ENCODE assay signal across 10 cellular contexts in genomic region chr11:120186799-120187591, GRCh38. TPM values are rescaled to one million over a fixed set of nuclear protein-coding genes. Genes with fewer than 3 reads are reported as not detected.
DNase-seq lines count a peak whose midpoint lies in the region; ATAC-seq, FAIRE-seq and TF ChIP-seq lines count a peak whose summit lies in the region.
"Had no signal": no experiment of that assay in that cellular context is flagged by ENCODE, and none has a peak within 500 bp of the region (broad histone marks: within the 10 kb centered on the region; RNA-seq: fewer than 3 reads in every experiment).

No MANE protein-coding gene starts in this region.

- H3K4me3 ChIP-seq in kidney (ENCODE audit: low read length in 2 of 2): no peak overlapping the region
- no peak overlapping the region for H3K4me3 ChIP-seq in suprapubic skin

- H3K27ac ChIP-seq in kidney (ENCODE audit: low read depth in 2 of 2, low read length in 2 of 2) (peak overlapping the region; percentile 84 to 93), suprapubic skin (peak overlapping the region; percentile 83)

- no peak overlapping the region for H3K4me3 Mint-ChIP-seq in activated T-cell treated with anti-CD3 and anti-CD28 coated beads, Interleukin-2, amount 50 U/mL, for 24 hours
- H3K4me3 Mint-ChIP-seq: CD4-positive, alpha-beta T cell; IgD-negative memory B cell had no signal

- no peak for TF ChIP-seq POLR2A in suprapubic skin (IDR thresholded peaks at IDR 0.05)

- no peaks in the 10 kb centered on the region for H3K27me3 ChIP-seq in suprapubic skin

- H3K9me3 ChIP-seq in kidney (ENCODE audit: control insufficient read depth in 1 of 2, low read length in 2 of 2): no peaks in the 10 kb centered on the region
- no peaks in the 10 kb centered on the region for H3K9me3 ChIP-seq in suprapubic skin

- TF ChIP-seq CTCF in kidney (IDR thresholded peaks at IDR 0.05; ENCODE audit: borderline replicate concordance, extremely low read depth, insufficient read depth): no peak
- TF ChIP-seq CTCF in suprapubic skin (IDR thresholded peaks at IDR 0.05): no peak

- WGBS in suprapubic skin: 53% methylated on average over 17 of the region's 17 CpGs

- H3K4me1 ChIP-seq in kidney (ENCODE audit: control insufficient read depth in 1 of 2, insufficient read depth in 1 of 2, low read depth in 1 of 2, low read length in 2 of 2) (peaks cover 65 to 66% of the 10 kb centered on the region in 2 donors), suprapubic skin (peaks cover 57% of the 10 kb centered on the region)

- H3K9me3 Mint-ChIP-seq in activated T-cell treated with anti-CD3 and anti-CD28 coated beads, Interleukin-2, amount 50 U/mL, for 24 hours: no peaks in the 10 kb centered on the region
- H3K9me3 Mint-ChIP-seq: CD4-positive, alpha-beta T cell had no signal

- H3K4me1 Mint-ChIP-seq in activated T-cell treated with anti-CD3 and anti-CD28 coated beads, Interleukin-2, amount 50 U/mL, for 24 hours (ENCODE audit: low read depth): peaks cover 10% of the 10 kb centered on the region
- H3K4me1 Mint-ChIP-seq: IgD-negative memory B cell had no signal

- DNase-seq in activated T-cell treated with anti-CD3 and anti-CD28 coated beads, Interleukin-2, amount 50 U/mL, for 24 hours: peak; percentile 31
- no peak for DNase-seq in activated T-cell treated with anti-CD3 and anti-CD28 coated beads, Interleukin-2, amount 50 U/mL, for 1 hour
- no peak for DNase-seq in kidney
- peak; percentile 58 to 73 for DNase-seq in suprapubic skin (ENCODE audit: low spot score in 2 of 2)
- DNase-seq in GOT3 (lab: John Stamatoyannopoulos, UW): no peak

- no peak for TF ChIP-seq EP300 in suprapubic skin (IDR thresholded peaks at IDR 0.05)

- H3K27me3 Mint-ChIP-seq in activated T-cell treated with anti-CD3 and anti-CD28 coated beads, Interleukin-2, amount 50 U/mL, for 24 hours: peaks cover 34% of the 10 kb centered on the region

- H3K36me3 Mint-ChIP-seq in activated T-cell treated with anti-CD3 and anti-CD28 coated beads, Interleukin-2, amount 50 U/mL, for 24 hours (ENCODE audit: low read depth): no peaks in the 10 kb centered on the region

- H3K36me3 ChIP-seq in kidney (ENCODE audit: control insufficient read depth in 1 of 2, insufficient read depth in 2 of 2, low read length in 2 of 2): no peaks in the 10 kb centered on the region
- no peaks in the 10 kb centered on the region for H3K36me3 ChIP-seq in suprapubic skin

- intact Hi-C loops in kidney (cut with DNase I): no loop called here

- FAIRE-seq in kidney (lab: Jason Lieb, UNC): no peak

- H3K9ac ChIP-seq in kidney (ENCODE audit: low read length in 2 of 2): peak overlapping the region in 1 of 2 donors; percentile 53

- peak overlapping the region; percentile 3 for H3K27ac Mint-ChIP-seq in activated T-cell treated with anti-CD3 and anti-CD28 coated beads, Interleukin-2, amount 50 U/mL, for 24 hours
- H3K27ac Mint-ChIP-seq: CD4-positive, alpha-beta T cell had no signal

- ATAC-seq in SK-N-SH treated with all-trans-retinoic acid at 6 μM for 48 hours (peak; percentile 40; the same call in 2 of the 3 replicates), HG03457 (IDR thresholded peaks at IDR 0.05; ENCODE audit: unreplicated experiment) (no peak), HG03097 (IDR thresholded peaks at IDR 0.05; ENCODE audit: low FRiP score, unreplicated experiment) (no peak)

TF ChIP-seq in SK-N-SH treated with all-trans-retinoic acid at 6 μM for 48 hours, 23 proteins besides CTCF, POLR2A, EP300 and RAD21 (continues in another document):
- TF ChIP-seq TSHZ2 (CRISPR knock-in tag; IDR thresholded peaks at IDR 0.05): no peak
- no peak for TF ChIP-seq ZFP30 (CRISPR knock-in tag; IDR thresholded peaks at IDR 0.05)
- TF ChIP-seq PATZ1 (CRISPR knock-in tag; IDR thresholded peaks at IDR 0.05; ENCODE audit: borderline replicate concordance): no peak
- no peak for TF ChIP-seq CSRNP3 (CRISPR knock-in tag; IDR thresholded peaks at IDR 0.05)
- TF ChIP-seq SNAI2 (CRISPR knock-in tag; IDR thresholded peaks at IDR 0.05): no peak
- TF ChIP-seq ZC3H10 (CRISPR knock-in tag; IDR thresholded peaks at IDR 0.05): no peak
- TF ChIP-seq POU6F1 (CRISPR knock-in tag; IDR thresholded peaks at IDR 0.05; ENCODE audit: borderline replicate concordance, low read depth): no peak
- TF ChIP-seq CSDC2 (CRISPR knock-in tag; IDR thresholded peaks at IDR 0.05): no peak
- TF ChIP-seq ZNF70 (CRISPR knock-in tag; IDR thresholded peaks at IDR 0.05): no peak
- no peak for TF ChIP-seq ZNF8 (CRISPR knock-in tag; IDR thresholded peaks at IDR 0.05)
- no peak for TF ChIP-seq ZNF565 (CRISPR knock-in tag; conservative IDR thresholded peaks at IDR 0.05; ENCODE audit: low read depth)
- no peak for TF ChIP-seq ISL1 (CRISPR knock-in tag; IDR thresholded peaks at IDR 0.05)
- TF ChIP-seq PPARA (CRISPR knock-in tag; IDR thresholded peaks at IDR 0.05; ENCODE audit: borderline replicate concordance): no peak
- TF ChIP-seq ARNTL (CRISPR knock-in tag; IDR thresholded peaks at IDR 0.05; ENCODE audit: borderline replicate concordance, low read depth): no peak
- TF ChIP-seq ESRRG (CRISPR knock-in tag; IDR thresholded peaks at IDR 0.05): no peak

RNA-seq across cellular contexts. Expression of gene OAF, which starts 23.8 kb away (rescaled TPM):
- total RNA-seq in kidney (48.2 TPM), suprapubic skin (10 to 100 TPM in 3 of 4 donors, 1 to 10 TPM in 1; 5.0 to 13.0 (median 10.8) TPM)
- 78.1 TPM for polyA plus RNA-seq in kidney (ENCODE audit: insufficient read depth, low read depth, low replicate concordance)

RNA-seq across cellular contexts. Expression of gene TRIM29, which starts 49.1 kb away (rescaled TPM):
- total RNA-seq in kidney: 32.9 TPM
- 0.65 TPM for polyA plus RNA-seq in kidney (ENCODE audit: insufficient read depth, low read depth, low replicate concordance)
- 1,000 to 10,000 TPM; 1,248 to 1,527 (median 1,455) TPM for total RNA-seq in suprapubic skin
- total RNA-seq: CD4-positive, alpha-beta T cell had no signal
- polyA plus RNA-seq: IgD-negative memory B cell had no signal

RNA-seq across cellular contexts. Expression of gene POU2F3, which starts 52.9 kb away (rescaled TPM):
- total RNA-seq in kidney: 0.85 TPM
- polyA plus RNA-seq in kidney (ENCODE audit: insufficient read depth, low read depth, low replicate concordance): 1.2 TPM
- total RNA-seq in suprapubic skin: 100 to 1,000 TPM in 2 of 4 donors, 10 to 100 TPM in 2; 58.2 to 219 (median 105) TPM
- total RNA-seq: CD4-positive, alpha-beta T cell had no signal
- polyA plus RNA-seq: IgD-negative memory B cell had no signal

Comparison
In these comparisons a context has a peak if more than half of its experiments do, and no peak if none do; other contexts are left out.
1. DNase-seq: peak in activated T-cell treated with anti-CD3 and anti-CD28 coated beads, Interleukin-2, amount 50 U/mL, for 24 hours (single experiment) and suprapubic skin (2 of 2); none in activated T-cell treated with anti-CD3 and anti-CD28 coated beads, Interleukin-2, amount 50 U/mL, for 1 hour (single experiment), kidney (single experiment) and GOT3 (single experiment).
2. RNA of gene TRIM29, which starts 49.1 kb away (total RNA-seq): 1,248 to 1,527 TPM in suprapubic skin; 32.9 TPM in kidney (single experiment); every median in the first group is over 10 times any median in the second.
3. RNA of gene POU2F3, which starts 52.9 kb away (total RNA-seq): 58.2 to 219 TPM in suprapubic skin; 0.85 TPM in kidney (single experiment); every median in the first group is over 10 times any median in the second.